1 cellular context compared by ENCODE assay signal in the genomic region with DNA sequence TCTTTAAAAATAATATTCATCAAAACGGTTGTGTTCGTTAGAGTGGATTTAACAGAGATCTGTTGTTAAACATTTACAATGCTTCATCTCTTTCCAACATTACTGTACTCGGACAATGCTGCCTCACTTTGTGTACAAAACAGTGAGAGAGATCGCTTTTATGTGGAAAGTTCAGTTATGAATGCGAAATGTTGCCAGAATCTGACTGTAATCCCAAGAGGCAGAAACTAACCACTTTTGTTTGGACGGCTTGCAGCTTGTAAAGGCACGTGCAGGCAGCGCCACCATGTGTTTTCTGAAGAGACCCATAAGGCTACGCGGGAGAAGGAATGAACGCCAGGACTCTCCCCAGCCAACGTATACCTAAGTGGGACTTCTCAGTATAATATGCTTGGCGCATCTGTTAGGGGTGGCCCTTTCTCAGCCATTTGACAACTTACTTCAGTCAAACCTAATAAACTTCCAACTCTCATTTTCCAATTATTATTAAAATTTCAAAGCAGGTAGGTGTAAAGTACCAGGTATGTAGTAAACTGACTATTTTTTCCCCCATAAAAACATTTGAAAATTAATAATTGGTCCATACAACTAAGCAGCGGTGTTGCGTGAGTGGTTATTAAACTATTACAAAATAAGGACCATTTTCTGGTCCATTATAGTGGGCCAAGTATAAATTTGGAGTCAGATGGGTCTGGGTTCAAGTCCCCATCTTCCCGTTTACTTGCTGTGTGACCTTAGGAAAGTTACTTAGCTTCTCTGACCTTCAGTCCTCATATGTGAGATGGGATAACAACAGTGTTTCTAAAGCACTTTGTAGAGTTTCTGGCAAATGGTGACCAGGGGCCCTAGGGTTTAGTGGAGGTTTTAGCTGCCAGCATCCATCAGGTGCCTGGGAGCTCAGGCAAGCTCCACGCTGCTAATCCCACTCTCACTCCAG.
A peak's percentile ranks its signal among the peaks of the same experiment; 100 is the strongest.
TF ChIP-seq lines count a peak whose summit lies in the region.

No MANE protein-coding gene starts in this region.

TF ChIP-seq in GM12878, 131 proteins besides CTCF, POLR2A, EP300 and RAD21 (continued from another document):
- no peak for TF ChIP-seq FOXM1 (IDR thresholded peaks at IDR 0.05; ENCODE audit: low read depth, low read length)
- no peak for TF ChIP-seq ZNF274 (IDR thresholded peaks at IDR 0.05; ENCODE audit: insufficient read depth, insufficient read length)
- no peak for TF ChIP-seq CBFB (IDR thresholded peaks at IDR 0.05; ENCODE audit: low read depth)
- TF ChIP-seq YY1 (IDR thresholded peaks at IDR 0.05; ENCODE audit: low read depth, low read length) = peak; percentile 74
- TF ChIP-seq ZNF384 (IDR thresholded peaks at IDR 0.05; ENCODE audit: borderline replicate concordance, low read depth, low read length) = no peak
- no peak; the same call in 1 of the 2 replicates for TF ChIP-seq RB1 (IDR thresholded peaks at IDR 0.05; ENCODE audit: borderline replicate concordance)
- TF ChIP-seq, protein P1, sequence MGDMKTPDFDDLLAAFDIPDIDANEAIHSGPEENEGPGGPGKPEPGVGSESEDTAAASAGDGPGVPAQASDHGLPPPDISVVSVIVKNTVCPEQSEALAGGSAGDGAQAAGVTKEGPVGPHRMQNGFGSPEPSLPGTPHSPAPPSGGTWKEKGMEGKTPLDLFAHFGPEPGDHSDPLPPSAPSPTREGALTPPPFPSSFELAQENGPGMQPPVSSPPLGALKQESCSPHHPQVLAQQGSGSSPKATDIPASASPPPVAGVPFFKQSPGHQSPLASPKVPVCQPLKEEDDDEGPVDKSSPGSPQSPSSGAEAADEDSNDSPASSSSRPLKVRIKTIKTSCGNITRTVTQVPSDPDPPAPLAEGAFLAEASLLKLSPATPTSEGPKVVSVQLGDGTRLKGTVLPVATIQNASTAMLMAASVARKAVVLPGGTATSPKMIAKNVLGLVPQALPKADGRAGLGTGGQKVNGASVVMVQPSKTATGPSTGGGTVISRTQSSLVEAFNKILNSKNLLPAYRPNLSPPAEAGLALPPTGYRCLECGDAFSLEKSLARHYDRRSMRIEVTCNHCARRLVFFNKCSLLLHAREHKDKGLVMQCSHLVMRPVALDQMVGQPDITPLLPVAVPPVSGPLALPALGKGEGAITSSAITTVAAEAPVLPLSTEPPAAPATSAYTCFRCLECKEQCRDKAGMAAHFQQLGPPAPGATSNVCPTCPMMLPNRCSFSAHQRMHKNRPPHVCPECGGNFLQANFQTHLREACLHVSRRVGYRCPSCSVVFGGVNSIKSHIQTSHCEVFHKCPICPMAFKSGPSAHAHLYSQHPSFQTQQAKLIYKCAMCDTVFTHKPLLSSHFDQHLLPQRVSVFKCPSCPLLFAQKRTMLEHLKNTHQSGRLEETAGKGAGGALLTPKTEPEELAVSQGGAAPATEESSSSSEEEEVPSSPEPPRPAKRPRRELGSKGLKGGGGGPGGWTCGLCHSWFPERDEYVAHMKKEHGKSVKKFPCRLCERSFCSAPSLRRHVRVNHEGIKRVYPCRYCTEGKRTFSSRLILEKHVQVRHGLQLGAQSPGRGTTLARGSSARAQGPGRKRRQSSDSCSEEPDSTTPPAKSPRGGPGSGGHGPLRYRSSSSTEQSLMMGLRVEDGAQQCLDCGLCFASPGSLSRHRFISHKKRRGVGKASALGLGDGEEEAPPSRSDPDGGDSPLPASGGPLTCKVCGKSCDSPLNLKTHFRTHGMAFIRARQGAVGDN (IDR thresholded peaks at IDR 0.05) = no peak
- TF ChIP-seq RUNX3 (IDR thresholded peaks at IDR 0.05; ENCODE audit: low read length) = peak; percentile 59
- TF ChIP-seq, protein P2, sequence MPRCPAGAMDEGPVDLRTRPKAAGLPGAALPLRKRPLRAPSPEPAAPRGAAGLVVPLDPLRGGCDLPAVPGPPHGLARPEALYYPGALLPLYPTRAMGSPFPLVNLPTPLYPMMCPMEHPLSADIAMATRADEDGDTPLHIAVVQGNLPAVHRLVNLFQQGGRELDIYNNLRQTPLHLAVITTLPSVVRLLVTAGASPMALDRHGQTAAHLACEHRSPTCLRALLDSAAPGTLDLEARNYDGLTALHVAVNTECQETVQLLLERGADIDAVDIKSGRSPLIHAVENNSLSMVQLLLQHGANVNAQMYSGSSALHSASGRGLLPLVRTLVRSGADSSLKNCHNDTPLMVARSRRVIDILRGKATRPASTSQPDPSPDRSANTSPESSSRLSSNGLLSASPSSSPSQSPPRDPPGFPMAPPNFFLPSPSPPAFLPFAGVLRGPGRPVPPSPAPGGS (IDR thresholded peaks at IDR 0.05; ENCODE audit: borderline replicate concordance, insufficient read depth, low read depth, low read length, poor library complexity, severe bottlenecking) = no peak
- TF ChIP-seq BMI1 (IDR thresholded peaks at IDR 0.05; ENCODE audit: borderline replicate concordance) = 0 out of 2 replicates have a peak, but pooled peaks have one; percentile 60
- 0 out of 2 replicates have a peak, but pooled peaks have one; percentile 48 for TF ChIP-seq IRF4 (IDR thresholded peaks at IDR 0.05; ENCODE audit: low read depth, low read length)
- peak; percentile 91 to 93 for TF ChIP-seq BHLHE40 (IDR thresholded peaks at IDR 0.05; ENCODE audit: borderline replicate concordance in 1 of 2, low read depth in 2 of 2, low read length in 1 of 2)
- no peak for TF ChIP-seq SREBF1 (IDR thresholded peaks at IDR 0.05; ENCODE audit: low read length)
- peak; percentile 33; the same call in 1 of the 2 replicates for TF ChIP-seq IKZF1 (conservative IDR thresholded peaks at IDR 0.05)
- TF ChIP-seq SMARCA5 (IDR thresholded peaks at IDR 0.05) = peak; percentile 37; the same call in 1 of the 2 replicates
- TF ChIP-seq, protein P3, sequence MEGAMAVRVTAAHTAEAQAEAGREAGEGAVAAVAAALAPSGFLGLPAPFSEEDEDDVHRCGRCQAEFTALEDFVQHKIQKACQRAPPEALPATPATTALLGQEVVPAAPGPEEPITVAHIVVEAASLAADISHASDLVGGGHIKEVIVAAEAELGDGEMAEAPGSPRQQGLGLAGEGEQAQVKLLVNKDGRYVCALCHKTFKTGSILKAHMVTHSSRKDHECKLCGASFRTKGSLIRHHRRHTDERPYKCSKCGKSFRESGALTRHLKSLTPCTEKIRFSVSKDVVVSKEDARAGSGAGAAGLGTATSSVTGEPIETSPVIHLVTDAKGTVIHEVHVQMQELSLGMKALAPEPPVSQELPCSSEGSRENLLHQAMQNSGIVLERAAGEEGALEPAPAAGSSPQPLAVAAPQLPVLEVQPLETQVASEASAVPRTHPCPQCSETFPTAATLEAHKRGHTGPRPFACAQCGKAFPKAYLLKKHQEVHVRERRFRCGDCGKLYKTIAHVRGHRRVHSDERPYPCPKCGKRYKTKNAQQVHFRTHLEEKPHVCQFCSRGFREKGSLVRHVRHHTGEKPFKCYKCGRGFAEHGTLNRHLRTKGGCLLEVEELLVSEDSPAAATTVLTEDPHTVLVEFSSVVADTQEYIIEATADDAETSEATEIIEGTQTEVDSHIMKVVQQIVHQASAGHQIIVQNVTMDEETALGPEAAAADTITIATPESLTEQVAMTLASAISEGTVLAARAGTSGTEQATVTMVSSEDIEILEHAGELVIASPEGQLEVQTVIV (IDR thresholded peaks at IDR 0.05; ENCODE audit: borderline replicate concordance, partially characterized antibody) = no peak
- peak; percentile 44; the same call in 1 of the 3 replicates for TF ChIP-seq POU2F2 (IDR thresholded peaks at IDR 0.05; ENCODE audit: borderline replicate concordance, low read depth, low read length)
- peak; percentile 95 for TF ChIP-seq SMC3 (IDR thresholded peaks at IDR 0.05; ENCODE audit: borderline replicate concordance, low read length)
- TF ChIP-seq RELA (IDR thresholded peaks at IDR 0.05; ENCODE audit: borderline replicate concordance, partially characterized antibody) = no peak
